26 cellular contexts compared by ENCODE assay signal in genomic region chr7:4834601-4835397, GRCh38. TPM values are rescaled to one million over a fixed set of nuclear protein-coding genes. Genes with fewer than 3 reads are reported as not detected.
A peak's percentile ranks its signal among the peaks of the same experiment; 100 is the strongest.
DNase-seq lines count a peak whose midpoint lies in the region; ATAC-seq lines count a peak whose summit lies in the region.
"Had no signal": no experiment of that assay in that cellular context is flagged by ENCODE, and none has a peak within 500 bp of the region (broad histone marks: within the 10 kb centered on the region; RNA-seq: fewer than 3 reads in every experiment).

No MANE protein-coding gene starts in this region.

- no peak overlapping the region for H2BK120ac ChIP-seq in mesendoderm (ENCODE audit: low read depth, low read length)

- DNase-seq in D341Med (ENCODE audit: low spot score) (peak; percentile 23), H7 (peak; percentile 54), mesenteric fat pad (ENCODE audit: low spot score) (peak; percentile 84), COLO668 (lab: John Stamatoyannopoulos, UW; ENCODE audit: unreplicated experiment) (no peak), mesendoderm (no peak), T-helper 17 cell (no peak)
- DNase-seq: C1 segment of cervical spinal cord; Caco-2; CD4-positive, alpha-beta memory T cell; DMS 273 treated with DMSO at 0.1 percent for 48 hours; DMS79; EL; GDM1; NCI-H1092 treated with DMSO at 0.1 percent for 48 hours; NCI-H1436; NCI-H187; NCI-H2081 treated with DMSO at 0.1 percent for 48 hours; NCI-H2171; NCI-H226; NCI-H510A; NCI-H69; RPMI8226; SHP77 treated with DMSO at 0.1 percent for 48 hours had no signal

- H3K27me3 ChIP-seq in H7 (ENCODE audit: control insufficient read depth, insufficient read depth, low read length) (no peaks in the 10 kb centered on the region), mesendoderm (ENCODE audit: insufficient read depth, low read length, poor library complexity) (no peaks in the 10 kb centered on the region)

- H3K36me3 Mint-ChIP-seq in stimulated activated memory B cell treated with anti-CD40 and anti-IgM and Interleukin-4, amounts not matched to agents 10 μg/mL and 1 μg/mL and 100 μg/mL, for 72 hours: no peaks in the 10 kb centered on the region
- H3K36me3 Mint-ChIP-seq in T-helper 17 cell (ENCODE audit: low read depth): no peaks in the 10 kb centered on the region
- H3K36me3 Mint-ChIP-seq: CD4-positive, alpha-beta memory T cell had no signal

- no peaks in the 10 kb centered on the region for H3K79me2 ChIP-seq in mesendoderm (ENCODE audit: control insufficient read depth, insufficient read depth, low read length)

- ATAC-seq in stimulated activated memory B cell treated with anti-CD40 and anti-IgM and Interleukin-4, amounts not matched to agents 10 μg/mL and 1 μg/mL and 100 μg/mL, for 72 hours: peak; percentile 26
- ATAC-seq in T-helper 17 cell: no peak
- ATAC-seq: GM12878 had no signal

- peaks cover 5% of the 10 kb centered on the region for H3K4me1 Mint-ChIP-seq in stimulated activated memory B cell treated with anti-CD40 and anti-IgM and Interleukin-4, amounts not matched to agents 10 μg/mL and 1 μg/mL and 100 μg/mL, for 72 hours
- peaks cover 7% of the 10 kb centered on the region for H3K4me1 Mint-ChIP-seq in T-helper 17 cell

- no peaks in the 10 kb centered on the region for H3K9me3 ChIP-seq in T-helper 17 cell (ENCODE audit: control insufficient read depth, low read length, poor library complexity, severe bottlenecking)
- H3K9me3 ChIP-seq: Caco-2 had no signal

- H3K4ac ChIP-seq in mesendoderm (ENCODE audit: low read depth, low read length): no peak overlapping the region

- H3K4me3 ChIP-seq in H7 (ENCODE audit: insufficient read depth, low read depth, low read length) (no peak overlapping the region), mesendoderm (ENCODE audit: low read length) (no peak overlapping the region)
- H3K4me3 ChIP-seq: GM12878 had no signal

- no peak overlapping the region for H3K23ac ChIP-seq in mesendoderm (ENCODE audit: low read length)

- no peak overlapping the region for H3K27ac ChIP-seq in mesendoderm (ENCODE audit: low read depth, low read length)

- no peak overlapping the region for H3K4me2 ChIP-seq in mesendoderm (ENCODE audit: low read length)

- H3K18ac ChIP-seq in mesendoderm (ENCODE audit: low read length): no peak overlapping the region

- no peaks in the 10 kb centered on the region for H3K4me1 ChIP-seq in mesendoderm (ENCODE audit: control insufficient read depth, low read depth, low read length)
- H3K4me1 ChIP-seq: Caco-2 had no signal

- H3K4me3 Mint-ChIP-seq in stimulated activated memory B cell treated with anti-CD40 and anti-IgM and Interleukin-4, amounts not matched to agents 10 μg/mL and 1 μg/mL and 100 μg/mL, for 72 hours: no peak overlapping the region
- H3K4me3 Mint-ChIP-seq in T-helper 17 cell: no peak overlapping the region
- H3K4me3 Mint-ChIP-seq: CD4-positive, alpha-beta memory T cell had no signal

- no peak overlapping the region for H3K9ac ChIP-seq in mesendoderm (ENCODE audit: low read length)

- H3K56ac ChIP-seq in mesendoderm (ENCODE audit: low read length): no peak overlapping the region

- H3K27ac Mint-ChIP-seq in stimulated activated memory B cell treated with anti-CD40 and anti-IgM and Interleukin-4, amounts not matched to agents 10 μg/mL and 1 μg/mL and 100 μg/mL, for 72 hours: no peak overlapping the region
- H3K27ac Mint-ChIP-seq in T-helper 17 cell: no peak overlapping the region
- H3K27ac Mint-ChIP-seq: CD4-positive, alpha-beta memory T cell had no signal

- no peak overlapping the region for H2AK5ac ChIP-seq in mesendoderm (ENCODE audit: low read length)

- no peak overlapping the region for H4K5ac ChIP-seq in mesendoderm (ENCODE audit: low read length)

- H3K79me1 ChIP-seq in mesendoderm (ENCODE audit: low read length): peaks cover 2% of the 10 kb centered on the region

- H2BK5ac ChIP-seq in mesendoderm (ENCODE audit: low read length): no peak overlapping the region

- H4K8ac ChIP-seq in mesendoderm (ENCODE audit: low read depth, low read length): no peak overlapping the region

- H2BK15ac ChIP-seq in mesendoderm (replicated peaks; ENCODE audit: low read depth): no peak overlapping the region

- no CpG with 5 or more reads among the region's 60 CpGs for WGBS in mesendoderm (ENCODE audit: extremely low coverage, insufficient coverage, low lambda C conversion rate)

- no peaks in the 10 kb centered on the region for H3K9me3 Mint-ChIP-seq in stimulated activated memory B cell treated with anti-CD40 and anti-IgM and Interleukin-4, amounts not matched to agents 10 μg/mL and 1 μg/mL and 100 μg/mL, for 72 hours
- H3K9me3 Mint-ChIP-seq: CD4-positive, alpha-beta memory T cell had no signal

- peaks cover 22% of the 10 kb centered on the region for H3K27me3 Mint-ChIP-seq in stimulated activated memory B cell treated with anti-CD40 and anti-IgM and Interleukin-4, amounts not matched to agents 10 μg/mL and 1 μg/mL and 100 μg/mL, for 72 hours
- H3K27me3 Mint-ChIP-seq in T-helper 17 cell: no peaks in the 10 kb centered on the region

- H3K36me3 ChIP-seq in H7 (replicated peaks; ENCODE audit: control insufficient read depth, insufficient read depth, low read length) (no peaks in the 10 kb centered on the region), mesendoderm (ENCODE audit: control insufficient read depth, insufficient read depth, low read length) (no peaks in the 10 kb centered on the region)

RNA-seq across cellular contexts. Expression of gene PAPOLB, which starts 27.0 kb away (rescaled TPM):
- total RNA-seq in H7 (2014; rRNA removed; shearing (Covaris generic)): 0.14 TPM in 1 of 2 replicates, not detected in the other
- total RNA-seq in mesenteric fat pad (0.22 TPM), T-helper 17 cell (not detected)
- polyA plus RNA-seq in mesendoderm (2013, experiment 1 of 2): not detected
- polyA plus RNA-seq in mesendoderm (2013, experiment 2 of 2): 0.01 TPM
- total RNA-seq: Caco-2; CD4-positive, alpha-beta memory T cell; GM12878; HT-29 had no signal
- polyA plus RNA-seq: CD4-positive, alpha-beta memory T cell had no signal

RNA-seq across cellular contexts. Expression of gene RADIL, which starts 48.7 kb away (rescaled TPM):
- 9.8 and 14.1 TPM in 2 replicates for total RNA-seq in H7 (2014; rRNA removed; shearing (Covaris generic))
- total RNA-seq in mesenteric fat pad (6.1 TPM), T-helper 17 cell (under 1 TPM in 1 of 2 donors, not detected in 1; 0.55 TPM)
- 1.6 TPM for polyA plus RNA-seq in mesendoderm (2013, experiment 1 of 2)
- 1.4 TPM for polyA plus RNA-seq in mesendoderm (2013, experiment 2 of 2)
- total RNA-seq: Caco-2; CD4-positive, alpha-beta memory T cell; HT-29 had no signal
- polyA plus RNA-seq: CD4-positive, alpha-beta memory T cell had no signal

RNA-seq across cellular contexts. Expression of gene AP5Z1, which starts 59.4 kb away (rescaled TPM):
- total RNA-seq in H7 (2014; rRNA removed; shearing (Covaris generic)): 22.4 and 25.6 TPM in 2 replicates
- total RNA-seq in mesenteric fat pad: 37.6 TPM
- 12.6 TPM for polyA plus RNA-seq in mesendoderm (2013, experiment 1 of 2)
- 13.0 TPM for polyA plus RNA-seq in mesendoderm (2013, experiment 2 of 2)
- total RNA-seq in T-helper 17 cell: 100 to 1,000 TPM in 1 of 2 donors, 10 to 100 TPM in 1; 87.6 to 112 TPM

Comparison
In these comparisons a context has a peak if more than half of its experiments do, and no peak if none do; other contexts are left out.
1. DNase-seq: peak in D341Med (single experiment), H7 (single experiment) and mesenteric fat pad (single experiment); none in COLO668 (single experiment), mesendoderm (single experiment) and T-helper 17 cell (0 of 3).